ENCODE assay signal across 1 cellular context in genomic region chr11:113773092-113773415, GRCh38.
TF ChIP-seq lines count a peak whose summit lies in the region.

No MANE protein-coding gene starts in this region.

TF ChIP-seq in K562, 482 proteins besides CTCF, POLR2A, EP300 and RAD21 (continued from another document and continues in another):
- TF ChIP-seq, protein P1, sequence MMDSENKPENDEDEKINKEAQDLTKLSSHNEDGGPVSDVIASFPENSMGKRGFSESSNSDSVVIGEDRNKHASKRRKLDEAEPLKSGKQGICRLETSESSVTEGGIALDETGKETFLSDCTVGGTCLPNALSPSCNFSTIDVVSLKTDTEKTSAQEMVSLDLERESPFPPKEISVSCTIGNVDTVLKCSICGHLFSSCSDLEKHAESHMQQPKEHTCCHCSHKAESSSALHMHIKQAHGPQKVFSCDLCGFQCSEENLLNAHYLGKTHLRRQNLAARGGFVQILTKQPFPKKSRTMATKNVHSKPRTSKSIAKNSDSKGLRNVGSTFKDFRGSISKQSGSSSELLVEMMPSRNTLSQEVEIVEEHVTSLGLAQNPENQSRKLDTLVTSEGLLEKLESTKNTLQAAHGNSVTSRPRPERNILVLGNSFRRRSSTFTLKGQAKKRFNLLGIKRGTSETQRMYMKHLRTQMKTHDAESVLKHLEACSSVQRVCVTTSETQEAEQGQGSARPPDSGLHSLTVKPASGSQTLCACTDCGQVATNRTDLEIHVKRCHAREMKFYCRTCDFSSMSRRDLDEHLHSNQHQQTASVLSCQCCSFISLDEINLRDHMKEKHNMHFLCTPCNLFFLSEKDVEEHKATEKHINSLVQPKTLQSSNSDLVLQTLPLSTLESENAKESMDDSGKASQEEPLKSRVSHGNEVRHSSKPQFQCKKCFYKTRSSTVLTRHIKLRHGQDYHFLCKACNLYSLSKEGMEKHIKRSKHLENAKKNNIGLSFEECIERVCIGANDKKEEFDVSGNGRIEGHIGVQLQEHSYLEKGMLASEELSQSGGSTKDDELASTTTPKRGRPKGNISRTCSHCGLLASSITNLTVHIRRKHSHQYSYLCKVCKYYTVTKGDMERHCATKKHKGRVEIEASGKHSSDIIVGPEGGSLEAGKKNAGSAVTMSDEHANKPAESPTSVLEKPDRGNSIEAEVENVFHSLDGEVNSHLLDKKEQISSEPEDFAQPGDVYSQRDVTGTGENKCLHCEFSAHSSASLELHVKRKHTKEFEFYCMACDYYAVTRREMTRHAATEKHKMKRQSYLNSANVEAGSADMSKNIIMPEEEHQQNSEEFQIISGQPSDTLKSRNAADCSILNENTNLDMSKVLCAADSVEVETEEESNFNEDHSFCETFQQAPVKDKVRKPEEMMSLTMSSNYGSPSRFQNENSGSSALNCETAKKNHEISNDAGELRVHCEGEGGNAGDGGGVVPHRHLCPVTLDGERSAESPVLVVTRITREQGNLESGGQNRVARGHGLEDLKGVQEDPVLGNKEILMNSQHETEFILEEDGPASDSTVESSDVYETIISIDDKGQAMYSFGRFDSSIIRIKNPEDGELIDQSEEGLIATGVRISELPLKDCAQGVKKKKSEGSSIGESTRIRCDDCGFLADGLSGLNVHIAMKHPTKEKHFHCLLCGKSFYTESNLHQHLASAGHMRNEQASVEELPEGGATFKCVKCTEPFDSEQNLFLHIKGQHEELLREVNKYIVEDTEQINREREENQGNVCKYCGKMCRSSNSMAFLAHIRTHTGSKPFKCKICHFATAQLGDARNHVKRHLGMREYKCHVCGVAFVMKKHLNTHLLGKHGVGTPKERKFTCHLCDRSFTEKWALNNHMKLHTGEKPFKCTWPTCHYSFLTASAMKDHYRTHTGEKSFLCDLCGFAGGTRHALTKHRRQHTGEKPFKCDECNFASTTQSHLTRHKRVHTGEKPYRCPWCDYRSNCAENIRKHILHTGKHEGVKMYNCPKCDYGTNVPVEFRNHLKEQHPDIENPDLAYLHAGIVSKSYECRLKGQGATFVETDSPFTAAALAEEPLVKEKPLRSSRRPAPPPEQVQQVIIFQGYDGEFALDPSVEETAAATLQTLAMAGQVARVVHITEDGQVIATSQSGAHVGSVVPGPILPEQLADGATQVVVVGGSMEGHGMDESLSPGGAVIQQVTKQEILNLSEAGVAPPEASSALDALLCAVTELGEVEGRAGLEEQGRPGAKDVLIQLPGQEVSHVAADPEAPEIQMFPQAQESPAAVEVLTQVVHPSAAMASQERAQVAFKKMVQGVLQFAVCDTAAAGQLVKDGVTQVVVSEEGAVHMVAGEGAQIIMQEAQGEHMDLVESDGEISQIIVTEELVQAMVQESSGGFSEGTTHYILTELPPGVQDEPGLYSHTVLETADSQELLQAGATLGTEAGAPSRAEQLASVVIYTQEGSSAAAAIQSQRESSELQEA (IDR thresholded peaks at IDR 0.05; ENCODE audit: low read depth) = no peak
- no peak for TF ChIP-seq TAF15 (IDR thresholded peaks at IDR 0.05; ENCODE audit: low read depth, low read length)
- TF ChIP-seq ZBTB8A (IDR thresholded peaks at IDR 0.05; ENCODE audit: partially characterized antibody) = no peak
- TF ChIP-seq ZNF239 (CRISPR knock-in tag; IDR thresholded peaks at IDR 0.05) = no peak
- TF ChIP-seq MAFF (IDR thresholded peaks at IDR 0.05; ENCODE audit: low read length) = no peak
- TF ChIP-seq, protein P2, sequence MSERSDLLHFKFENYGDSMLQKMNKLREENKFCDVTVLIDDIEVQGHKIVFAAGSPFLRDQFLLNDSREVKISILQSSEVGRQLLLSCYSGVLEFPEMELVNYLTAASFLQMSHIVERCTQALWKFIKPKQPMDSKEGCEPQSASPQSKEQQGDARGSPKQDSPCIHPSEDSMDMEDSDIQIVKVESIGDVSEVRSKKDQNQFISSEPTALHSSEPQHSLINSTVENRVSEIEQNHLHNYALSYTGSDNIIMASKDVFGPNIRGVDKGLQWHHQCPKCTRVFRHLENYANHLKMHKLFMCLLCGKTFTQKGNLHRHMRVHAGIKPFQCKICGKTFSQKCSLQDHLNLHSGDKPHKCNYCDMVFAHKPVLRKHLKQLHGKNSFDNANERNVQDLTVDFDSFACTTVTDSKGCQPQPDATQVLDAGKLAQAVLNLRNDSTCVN (CRISPR knock-in tag; IDR thresholded peaks at IDR 0.05) = no peak
- no peak for TF ChIP-seq GTF2A2 (tag; IDR thresholded peaks at IDR 0.05)
- TF ChIP-seq, protein P3, sequence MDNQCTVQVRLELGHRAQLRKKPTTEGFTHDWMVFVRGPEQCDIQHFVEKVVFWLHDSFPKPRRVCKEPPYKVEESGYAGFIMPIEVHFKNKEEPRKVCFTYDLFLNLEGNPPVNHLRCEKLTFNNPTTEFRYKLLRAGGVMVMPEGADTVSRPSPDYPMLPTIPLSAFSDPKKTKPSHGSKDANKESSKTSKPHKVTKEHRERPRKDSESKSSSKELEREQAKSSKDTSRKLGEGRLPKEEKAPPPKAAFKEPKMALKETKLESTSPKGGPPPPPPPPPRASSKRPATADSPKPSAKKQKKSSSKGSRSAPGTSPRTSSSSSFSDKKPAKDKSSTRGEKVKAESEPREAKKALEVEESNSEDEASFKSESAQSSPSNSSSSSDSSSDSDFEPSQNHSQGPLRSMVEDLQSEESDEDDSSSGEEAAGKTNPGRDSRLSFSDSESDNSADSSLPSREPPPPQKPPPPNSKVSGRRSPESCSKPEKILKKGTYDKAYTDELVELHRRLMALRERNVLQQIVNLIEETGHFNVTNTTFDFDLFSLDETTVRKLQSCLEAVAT (IDR thresholded peaks at IDR 0.05) = peak; percentile 58 to 70; a peak in 1 of 4 replicates
- no peak for TF ChIP-seq ZNF431 (CRISPR knock-in tag; IDR thresholded peaks at IDR 0.05)
- TF ChIP-seq, protein P4, sequence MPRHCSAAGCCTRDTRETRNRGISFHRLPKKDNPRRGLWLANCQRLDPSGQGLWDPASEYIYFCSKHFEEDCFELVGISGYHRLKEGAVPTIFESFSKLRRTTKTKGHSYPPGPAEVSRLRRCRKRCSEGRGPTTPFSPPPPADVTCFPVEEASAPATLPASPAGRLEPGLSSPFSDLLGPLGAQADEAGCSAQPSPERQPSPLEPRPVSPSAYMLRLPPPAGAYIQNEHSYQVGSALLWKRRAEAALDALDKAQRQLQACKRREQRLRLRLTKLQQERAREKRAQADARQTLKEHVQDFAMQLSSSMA (CRISPR knock-in tag; IDR thresholded peaks at IDR 0.05) = no peak
- TF ChIP-seq NFATC3 (IDR thresholded peaks at IDR 0.05) = no peak
- no peak for TF ChIP-seq ZBTB5 (IDR thresholded peaks at IDR 0.05)
- no peak for TF ChIP-seq LEF1 (IDR thresholded peaks at IDR 0.05)
- TF ChIP-seq NFXL1 (CRISPR knock-in tag; IDR thresholded peaks at IDR 0.05) = no peak
- TF ChIP-seq JUN (IDR thresholded peaks at IDR 0.05; ENCODE audit: borderline replicate concordance, low read depth, low read length) = no peak
- TF ChIP-seq JUN (CRISPR knock-in tag; IDR thresholded peaks at IDR 0.05; ENCODE audit: borderline replicate concordance) = no peak
- no peak for TF ChIP-seq MAZ (CRISPR knock-in tag; conservative IDR thresholded peaks at IDR 0.05 in 1 of 2, IDR thresholded peaks at IDR 0.05 in 1 of 2)
- TF ChIP-seq ZNF518B (CRISPR knock-in tag; IDR thresholded peaks at IDR 0.05) = no peak
- TF ChIP-seq PCBP2 (IDR thresholded peaks at IDR 0.05; ENCODE audit: low read depth, low read length, poor library complexity, severe bottlenecking) = no peak
- peak; percentile 32; the same call in 1 of the 2 replicates for TF ChIP-seq BCOR (IDR thresholded peaks at IDR 0.05)
- no peak for TF ChIP-seq CREB1 (IDR thresholded peaks at IDR 0.05)
- TF ChIP-seq CREB1 (CRISPR knock-in tag; IDR thresholded peaks at IDR 0.05) = no peak
- TF ChIP-seq RNF2 (IDR thresholded peaks at IDR 0.05) = no peak
- no peak for TF ChIP-seq BDP1 (IDR thresholded peaks at IDR 0.05; ENCODE audit: insufficient read depth, insufficient read length)
- no peak for TF ChIP-seq FUS (optimal IDR thresholded peaks at IDR 0.05; ENCODE audit: low read depth, low read length)
- TF ChIP-seq ZNF707 (CRISPR knock-in tag; conservative IDR thresholded peaks at IDR 0.05) = no peak
- TF ChIP-seq RFX1 (IDR thresholded peaks at IDR 0.05) = no peak
- no peak for TF ChIP-seq HES1 (IDR thresholded peaks at IDR 0.05; ENCODE audit: low read depth)
- TF ChIP-seq ZNF24 (IDR thresholded peaks at IDR 0.05) = 0 out of 2 replicates have a peak, but pooled peaks have one; percentile 5
- TF ChIP-seq CXXC5 (CRISPR knock-in tag; IDR thresholded peaks at IDR 0.05) = no peak
- TF ChIP-seq ZNF232 (CRISPR knock-in tag; IDR thresholded peaks at IDR 0.05) = no peak
- no peak for TF ChIP-seq CTCFL (IDR thresholded peaks at IDR 0.05; ENCODE audit: borderline replicate concordance, insufficient read depth, low read depth, low read length, poor library complexity, severe bottlenecking)
- TF ChIP-seq MAFG (tag; conservative IDR thresholded peaks at IDR 0.05) = no peak
- no peak for TF ChIP-seq SMARCB1 (IDR thresholded peaks at IDR 0.05; ENCODE audit: insufficient read length, low read depth)
- peak; percentile 45; the same call in 1 of the 2 replicates for TF ChIP-seq ZNF263 (CRISPR knock-in tag; IDR thresholded peaks at IDR 0.05; ENCODE audit: borderline replicate concordance)
- no peak for TF ChIP-seq EZH2 (IDR thresholded peaks at IDR 0.05; ENCODE audit: borderline replicate concordance, low read depth, low read length)
- TF ChIP-seq ZBTB43 (CRISPR knock-in tag; IDR thresholded peaks at IDR 0.05) = no peak
- TF ChIP-seq CBX3 (IDR thresholded peaks at IDR 0.05; ENCODE audit: borderline replicate concordance in 1 of 2, low read length in 2 of 2) = no peak
- no peak for TF ChIP-seq POLR2G (IDR thresholded peaks at IDR 0.05; ENCODE audit: low read depth, low read length)
- no peak for TF ChIP-seq CGGBP1 (CRISPR knock-in tag; IDR thresholded peaks at IDR 0.05)
- no peak for TF ChIP-seq NRF1 (conservative IDR thresholded peaks at IDR 0.05 in 1 of 2, IDR thresholded peaks at IDR 0.05 in 1 of 2)
- peak; percentile 51; the same call in 1 of the 2 replicates for TF ChIP-seq SMARCE1 (IDR thresholded peaks at IDR 0.05)
- TF ChIP-seq SETDB1 (IDR thresholded peaks at IDR 0.05; ENCODE audit: low read length) = no peak
- TF ChIP-seq HDAC2 (IDR thresholded peaks at IDR 0.05) = 0 out of 2 replicates have a peak, but pooled peaks have one; percentile 15
